8 cellular contexts compared by ENCODE assay signal in genomic region chr3:195896361-195897080, GRCh38. TPM values are rescaled to one million over a fixed set of nuclear protein-coding genes. Genes with fewer than 3 reads are reported as not detected.
DNase-seq lines count a peak whose midpoint lies in the region; ATAC-seq and TF ChIP-seq lines count a peak whose summit lies in the region.

No MANE protein-coding gene starts in this region.

- H4K20me1 ChIP-seq in neural progenitor cell (ENCODE audit: low read depth), result peaks cover 68% of the 10 kb centered on the region

- peak overlapping the region; percentile 84 for H3K4me3 ChIP-seq in HL-60 (replicated peaks; ENCODE audit: insufficient read depth, low read length)
- H3K4me3 ChIP-seq in fibroblast of pulmonary artery (replicated peaks; ENCODE audit: low read depth, low read length), result peak overlapping the region; percentile 50
- H3K4me3 ChIP-seq in neural progenitor cell, result peak overlapping the region; percentile 77

- H2AFZ ChIP-seq in neural progenitor cell (replicated peaks), result no peak overlapping the region

- H3K27me3 Mint-ChIP-seq in WTC11 (ENCODE audit: low read depth) (no peaks in the 10 kb centered on the region), neural progenitor cell (ENCODE audit: insufficient read depth, low read depth) (peaks cover 10% of the 10 kb centered on the region)

- H3K79me2 ChIP-seq in neural progenitor cell (ENCODE audit: low read depth), result peaks cover 45% of the 10 kb centered on the region

- peaks cover 38% of the 10 kb centered on the region for H3K4me1 ChIP-seq in neural progenitor cell

- H3K36me3 Mint-ChIP-seq in WTC11 (no peaks in the 10 kb centered on the region), neural progenitor cell (no peaks in the 10 kb centered on the region)

- H3K4me1 Mint-ChIP-seq in WTC11, result peaks cover 40% of the 10 kb centered on the region
- H3K4me1 Mint-ChIP-seq in neural progenitor cell, result peaks cover 57% of the 10 kb centered on the region

- H3K9ac ChIP-seq in neural progenitor cell, result no peak overlapping the region

- no peaks in the 10 kb centered on the region for H3K36me3 ChIP-seq in neural progenitor cell

- H3K9me3 Mint-ChIP-seq in WTC11 (no peaks in the 10 kb centered on the region), neural progenitor cell (no peaks in the 10 kb centered on the region)

- H3K4me2 ChIP-seq in neural progenitor cell, result peak overlapping the region; percentile 97

- H3K27ac ChIP-seq in HL-60 (replicated peaks) (peak overlapping the region; percentile 91), neural progenitor cell (no peak overlapping the region)

- DNase-seq in GM03348 (ENCODE audit: low spot score) (peak; percentile 68), HL-60 (ENCODE audit: low read depth in 1 of 2, low spot score in 1 of 2) (no peak), WTC11 (ENCODE audit: low spot score) (no peak), fibroblast of pulmonary artery (ENCODE audit: low read depth) (peak; percentile 88), neural progenitor cell (ENCODE audit: low spot score) (peak; percentile 51), NCI-H748 (lab: John Stamatoyannopoulos, UW; ENCODE audit: unreplicated experiment) (no peak), ecto neural progenitor cell (ENCODE audit: low spot score) (no peak), retina (no peak)

- H3F3A ChIP-seq in neural progenitor cell (ENCODE audit: low read depth), result peaks cover 29% of the 10 kb centered on the region

- TF ChIP-seq CTCF in HL-60 (IDR thresholded peaks at IDR 0.05; ENCODE audit: insufficient read depth, low read length), result no peak
- no peak for TF ChIP-seq CTCF in WTC11 (IDR thresholded peaks at IDR 0.05)
- no peak for TF ChIP-seq CTCF in fibroblast of pulmonary artery (IDR thresholded peaks at IDR 0.05; ENCODE audit: low read length, missing control alignments)
- no peak for TF ChIP-seq CTCF in neural progenitor cell (IDR thresholded peaks at IDR 0.05)

- H3K9me3 ChIP-seq in neural progenitor cell (ENCODE audit: low read depth), result no peaks in the 10 kb centered on the region

- CTCF ChIA-PET in WTC11 (lab: Charles Lee), result interaction anchor here (1.7 to 11.7 kb wide), 7 partner anchors 12 to 149 kb away, joined by 6 to 167 read pairs (median 76); partner anchors contain the start of gene TNK2

- peak overlapping the region; percentile 79 for H3K4me3 Mint-ChIP-seq in WTC11
- peak overlapping the region; percentile 79 for H3K4me3 Mint-ChIP-seq in neural progenitor cell

- H3K27me3 ChIP-seq in HL-60 (ENCODE audit: insufficient read depth, poor library complexity, severe bottlenecking), result no peaks in the 10 kb centered on the region
- H3K27me3 ChIP-seq in neural progenitor cell, result no peaks in the 10 kb centered on the region

- H3K27ac Mint-ChIP-seq in WTC11, result no peak overlapping the region
- H3K27ac Mint-ChIP-seq in neural progenitor cell, result peak overlapping the region; percentile 48

- POLR2A ChIA-PET in WTC11 (lab: Charles Lee), result interaction anchor here (0.6 kb wide), 1 partner anchor 193 kb away, joined by 4 read pairs; no protein-coding TSS in a partner anchor

- peak; percentile 2 for ATAC-seq in WTC11

TF ChIP-seq in WTC11, 78 proteins besides CTCF, POLR2A, EP300 and RAD21:
- no peak for TF ChIP-seq OVOL2 (CRISPR knock-in tag; IDR thresholded peaks at IDR 0.05; ENCODE audit: borderline replicate concordance)
- TF ChIP-seq GTF2I (CRISPR knock-in tag; conservative IDR thresholded peaks at IDR 0.05), result no peak
- TF ChIP-seq, protein P1, sequence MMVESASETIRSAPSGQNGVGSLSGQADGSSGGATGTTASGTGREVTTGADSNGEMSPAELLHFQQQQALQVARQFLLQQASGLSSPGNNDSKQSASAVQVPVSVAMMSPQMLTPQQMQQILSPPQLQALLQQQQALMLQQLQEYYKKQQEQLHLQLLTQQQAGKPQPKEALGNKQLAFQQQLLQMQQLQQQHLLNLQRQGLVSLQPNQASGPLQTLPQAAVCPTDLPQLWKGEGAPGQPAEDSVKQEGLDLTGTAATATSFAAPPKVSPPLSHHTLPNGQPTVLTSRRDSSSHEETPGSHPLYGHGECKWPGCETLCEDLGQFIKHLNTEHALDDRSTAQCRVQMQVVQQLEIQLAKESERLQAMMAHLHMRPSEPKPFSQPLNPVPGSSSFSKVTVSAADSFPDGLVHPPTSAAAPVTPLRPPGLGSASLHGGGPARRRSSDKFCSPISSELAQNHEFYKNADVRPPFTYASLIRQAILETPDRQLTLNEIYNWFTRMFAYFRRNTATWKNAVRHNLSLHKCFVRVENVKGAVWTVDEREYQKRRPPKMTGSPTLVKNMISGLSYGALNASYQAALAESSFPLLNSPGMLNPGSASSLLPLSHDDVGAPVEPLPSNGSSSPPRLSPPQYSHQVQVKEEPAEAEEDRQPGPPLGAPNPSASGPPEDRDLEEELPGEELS (CRISPR knock-in tag; IDR thresholded peaks at IDR 0.05), result no peak
- no peak for TF ChIP-seq ESRRA (CRISPR knock-in tag; IDR thresholded peaks at IDR 0.05; ENCODE audit: borderline replicate concordance)
- TF ChIP-seq, protein P2, sequence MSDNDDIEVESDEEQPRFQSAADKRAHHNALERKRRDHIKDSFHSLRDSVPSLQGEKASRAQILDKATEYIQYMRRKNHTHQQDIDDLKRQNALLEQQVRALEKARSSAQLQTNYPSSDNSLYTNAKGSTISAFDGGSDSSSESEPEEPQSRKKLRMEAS (CRISPR knock-in tag; IDR thresholded peaks at IDR 0.05), result peak; percentile 29; the same call in 1 of the 2 replicates
- no peak for TF ChIP-seq NR2C2 (CRISPR knock-in tag; IDR thresholded peaks at IDR 0.05)
- TF ChIP-seq JUN (CRISPR knock-in tag; IDR thresholded peaks at IDR 0.05), result no peak

RNA-seq across cellular contexts. Expression of gene TNK2, which starts 11.8 kb away (rescaled TPM):
- 58.4 to 65.1 TPM (median 61.6 TPM) in 3 replicates for total RNA-seq in WTC11 (2021)
- total RNA-seq in neural progenitor cell (ENCODE audit: low replicate concordance), result 5.4 and 19.0 TPM in 2 replicates

Comparison
In these comparisons a context has a peak if more than half of its experiments do, and no peak if none do; other contexts are left out.
1. DNase-seq: peak in GM03348 (single experiment), fibroblast of pulmonary artery (single experiment) and neural progenitor cell (single experiment); none in HL-60 (0 of 2), WTC11 (single experiment), NCI-H748 (single experiment), ecto neural progenitor cell (single experiment) and retina (single experiment).
2. Peak in every context shown above with its lines, with median percentiles within 50 percentile points of each other: H3K4me3 ChIP-seq.